8 cellular contexts compared by ENCODE assay signal in the genomic region with DNA sequence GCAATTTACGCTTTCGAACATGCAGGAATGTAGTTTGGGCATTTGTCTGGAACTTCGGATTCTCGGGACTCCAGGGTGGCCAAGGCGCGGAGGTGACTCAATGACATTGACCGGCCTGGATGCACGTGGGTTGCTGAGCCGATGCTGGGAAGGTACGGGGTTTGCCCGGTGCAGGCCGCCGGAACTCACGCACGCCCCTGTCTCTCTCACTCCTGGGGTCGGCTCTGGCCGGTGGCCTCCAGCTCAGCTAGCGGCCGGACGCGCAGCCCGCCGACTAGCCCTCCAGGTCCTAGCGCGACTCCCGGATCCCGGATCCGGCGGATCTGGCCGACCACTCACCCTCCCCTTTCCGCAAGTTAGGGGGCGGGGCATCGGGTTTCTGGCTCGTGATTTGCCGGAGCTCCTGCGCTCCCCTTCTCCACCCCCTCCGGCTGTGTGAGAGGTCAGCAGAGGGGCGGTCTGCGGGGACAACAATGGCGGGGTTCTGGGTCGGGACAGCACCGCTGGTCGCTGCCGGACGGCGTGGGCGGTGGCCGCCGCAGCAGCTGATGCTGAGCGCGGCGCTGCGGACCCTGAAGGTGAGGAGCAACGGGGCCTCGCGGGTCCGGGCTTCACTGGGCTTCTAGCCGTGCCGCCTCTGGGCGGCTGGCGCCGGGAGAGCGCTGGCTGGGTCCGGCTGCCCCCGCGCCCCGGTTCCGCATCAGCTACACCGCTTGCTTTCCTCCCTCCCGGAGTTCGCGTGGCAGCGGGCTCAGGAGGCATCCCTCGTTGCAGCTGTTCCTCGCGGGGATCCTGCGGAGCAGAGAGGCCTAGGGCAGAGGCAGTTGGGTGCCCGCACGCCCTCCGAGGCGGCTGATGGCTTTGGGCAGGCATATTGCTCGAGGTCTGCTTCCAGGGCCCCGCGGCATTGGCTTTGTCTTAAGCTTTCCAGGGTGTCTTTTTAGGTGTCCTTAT. TPM values are rescaled to one million over a fixed set of nuclear protein-coding genes. Genes with fewer than 3 reads are reported as not detected.
DNase-seq lines count a peak whose midpoint lies in the region; ATAC-seq and TF ChIP-seq lines count a peak whose summit lies in the region.

A gene with protein sequence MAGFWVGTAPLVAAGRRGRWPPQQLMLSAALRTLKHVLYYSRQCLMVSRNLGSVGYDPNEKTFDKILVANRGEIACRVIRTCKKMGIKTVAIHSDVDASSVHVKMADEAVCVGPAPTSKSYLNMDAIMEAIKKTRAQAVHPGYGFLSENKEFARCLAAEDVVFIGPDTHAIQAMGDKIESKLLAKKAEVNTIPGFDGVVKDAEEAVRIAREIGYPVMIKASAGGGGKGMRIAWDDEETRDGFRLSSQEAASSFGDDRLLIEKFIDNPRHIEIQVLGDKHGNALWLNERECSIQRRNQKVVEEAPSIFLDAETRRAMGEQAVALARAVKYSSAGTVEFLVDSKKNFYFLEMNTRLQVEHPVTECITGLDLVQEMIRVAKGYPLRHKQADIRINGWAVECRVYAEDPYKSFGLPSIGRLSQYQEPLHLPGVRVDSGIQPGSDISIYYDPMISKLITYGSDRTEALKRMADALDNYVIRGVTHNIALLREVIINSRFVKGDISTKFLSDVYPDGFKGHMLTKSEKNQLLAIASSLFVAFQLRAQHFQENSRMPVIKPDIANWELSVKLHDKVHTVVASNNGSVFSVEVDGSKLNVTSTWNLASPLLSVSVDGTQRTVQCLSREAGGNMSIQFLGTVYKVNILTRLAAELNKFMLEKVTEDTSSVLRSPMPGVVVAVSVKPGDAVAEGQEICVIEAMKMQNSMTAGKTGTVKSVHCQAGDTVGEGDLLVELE (plus strand): TSS at position 446 of the 954 bp plus-strand sequence. CDS start 28 bp downstream, at position 474.

- H3K4me1 Mint-ChIP-seq in natural killer cell: peaks cover 28 to 32% of the 10 kb centered on the region in 2 donors

- peak within 1 kb of the TSS; percentile 9 for H3K27ac ChIP-seq in RWPE2 (ENCODE audit: poor library complexity, severe bottlenecking)

- ATAC-seq in GM21723 (IDR thresholded peaks at IDR 0.05; ENCODE audit: unreplicated experiment) (peak; percentile 98), RWPE2 (ENCODE audit: low read depth) (peak; percentile 91), natural killer cell (peak; percentile 86 to 87 (median 86))

- no peaks in the 10 kb centered on the region for H3K9me3 ChIP-seq in RWPE2 (ENCODE audit: severe bottlenecking)

- peaks cover 11% of the 10 kb centered on the region for H3K4me1 ChIP-seq in RWPE2 (ENCODE audit: insufficient read depth, poor library complexity, severe bottlenecking)

- H3K9me3 Mint-ChIP-seq in natural killer cell: no peaks in the 10 kb centered on the region

- no peaks in the 10 kb centered on the region for H3K27me3 ChIP-seq in RWPE2 (ENCODE audit: insufficient read depth, poor library complexity, severe bottlenecking)

- DNase-seq in DMS79 treated with DMSO at 0.1 percent for 48 hours (lab: John Stamatoyannopoulos, UW) (peak; percentile 97), KBM-7 (peak; percentile 92), RWPE2 (ENCODE audit: low spot score) (peak; percentile 95), fibroblast of pulmonary artery (ENCODE audit: low read depth) (peak; percentile 93), natural killer cell (peak; percentile 74)
- DNase-seq in activated effector memory CD4-positive, alpha-beta T cell treated with Interleukin-2 at 50 U/mL for 16 hours: peak; percentile 66
- DNase-seq in stimulated activated naive CD4-positive, alpha-beta T cell (lab: John Stamatoyannopoulos, UW): peak; percentile 19 to 66 (median 48)

- TF ChIP-seq CTCF in RWPE2 (IDR thresholded peaks at IDR 0.05; ENCODE audit: poor library complexity, severe bottlenecking) (no peak), fibroblast of pulmonary artery (IDR thresholded peaks at IDR 0.05; ENCODE audit: low read length, missing control alignments) (no peak), natural killer cell (IDR thresholded peaks at IDR 0.05) (no peak)

- H3K36me3 ChIP-seq in RWPE2 (ENCODE audit: low read depth): no peaks in the 10 kb centered on the region

- intact Hi-C loops in natural killer cell (cut with micrococcal nuclease): no loop called here

- H3K27ac Mint-ChIP-seq in natural killer cell: peak within 1 kb of the TSS; percentile 82 to 89

- no peaks in the 10 kb centered on the region for H3K27me3 Mint-ChIP-seq in natural killer cell (ENCODE audit: low read depth in 2 of 2)

- H3K4me3 ChIP-seq in RWPE2 (ENCODE audit: severe bottlenecking) (peak within 1 kb of the TSS; percentile 65), fibroblast of pulmonary artery (replicated peaks; ENCODE audit: low read depth, low read length) (peak within 1 kb of the TSS; percentile 87)

- in situ Hi-C loops in KBM-7 (cut with MboI; ENCODE audit: low pct_unique_long_range_greater_than_20kb, low sequenced_read_pairs): no loop called here

- peak within 1 kb of the TSS; percentile 97 for H3K4me3 Mint-ChIP-seq in natural killer cell

- no peaks in the 10 kb centered on the region for H3K36me3 Mint-ChIP-seq in natural killer cell

RNA-seq across cellular contexts. Expression of the gene that starts here (rescaled TPM):
- total RNA-seq in natural killer cell: 10 to 100 TPM; 25.5 to 28.5 (median 28.2) TPM

Comparison
In these comparisons a context has a peak if more than half of its experiments do, and no peak if none do; other contexts are left out.
1. Peak in every context shown above with its lines: DNase-seq, ATAC-seq, H3K4me3 ChIP-seq and H3K27ac ChIP-seq.